9 cellular contexts compared by ENCODE assay signal in the genomic region with DNA sequence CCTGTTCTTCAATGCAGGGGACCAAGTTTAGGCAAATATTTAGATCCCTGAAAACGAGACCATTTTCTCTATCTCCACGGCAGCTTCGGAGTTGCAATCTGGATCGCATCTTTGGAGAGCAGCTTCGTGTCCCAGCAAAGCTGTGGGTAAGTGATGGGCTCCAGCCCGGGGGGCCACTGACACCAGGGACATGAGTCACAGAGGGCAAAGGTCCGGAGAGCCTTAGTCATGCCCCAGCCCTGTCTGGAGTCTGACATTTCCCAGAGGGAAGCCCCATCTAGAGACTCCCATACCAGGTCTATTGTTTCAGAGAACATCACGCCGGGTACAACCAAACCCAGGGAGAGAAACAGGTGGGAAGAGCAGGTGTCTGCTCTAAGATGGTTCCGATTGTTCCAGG.
DNase-seq lines count a peak whose midpoint lies in the region; ATAC-seq and TF ChIP-seq lines count a peak whose summit lies in the region.
"Had no signal": no experiment of that assay in that cellular context is flagged by ENCODE, and none has a peak within 500 bp of the region (broad histone marks: within the 10 kb centered on the region; RNA-seq: fewer than 3 reads in every experiment).

No MANE protein-coding gene starts in this region.

- in situ Hi-C loops in gastrocnemius medialis (cut with MboI; ENCODE audit: low sequenced_read_pairs in 4 of 4), result no loop called here

- peaks cover 37 to 38% of the 10 kb centered on the region in 2 donors for H3K4me1 ChIP-seq in gastrocnemius medialis

- H3K9me3 ChIP-seq in T-helper 17 cell (ENCODE audit: control insufficient read depth, low read length, poor library complexity, severe bottlenecking), result no peaks in the 10 kb centered on the region
- H3K9me3 ChIP-seq in gastrocnemius medialis, result no peaks in the 10 kb centered on the region

- peak overlapping the region in 3 of 4 donors; percentile 76 to 87 (median 81) for H3K27ac ChIP-seq in gastrocnemius medialis

- peak; percentile 21 for DNase-seq in H4 (ENCODE audit: low spot score)
- no peak for DNase-seq in T-helper 17 cell
- peak; percentile 80 for DNase-seq in fibroblast of villous mesenchyme (ENCODE audit: low read depth)
- DNase-seq in gastrocnemius medialis, result no peak
- no peak for DNase-seq in ureter (ENCODE audit: low spot score)
- DNase-seq in activated CD4-positive, CD25-positive, alpha-beta regulatory T cell (lab: John Stamatoyannopoulos, UW), result no peak
- DNase-seq in T-helper 2 cell, result no peak
- DNase-seq: stimulated activated CD8-positive, alpha-beta memory T cell treated with anti-CD3 and anti-CD28 coated beads, Interleukin-4, amount 100 ng/mL, for 48 hours had no signal

- TF ChIP-seq CTCF in fibroblast of villous mesenchyme (IDR thresholded peaks at IDR 0.05; ENCODE audit: insufficient read depth, low read depth, low read length), result no peak
- TF ChIP-seq CTCF in gastrocnemius medialis (IDR thresholded peaks at IDR 0.05 in 4 of 5, conservative IDR thresholded peaks at IDR 0.05 in 1 of 5), result no peak

- H3K27me3 Mint-ChIP-seq in T-helper 17 cell, result no peaks in the 10 kb centered on the region

- no peak for TF ChIP-seq POLR2A in gastrocnemius medialis (IDR thresholded peaks at IDR 0.05)

- ATAC-seq in T-helper 17 cell (no peak), gastrocnemius medialis (no peak), HG03039 (IDR thresholded peaks at IDR 0.05; ENCODE audit: unreplicated experiment) (no peak)

- H3K4me1 Mint-ChIP-seq in T-helper 17 cell, result peaks cover 29% of the 10 kb centered on the region

- no peaks in the 10 kb centered on the region for H3K27me3 ChIP-seq in gastrocnemius medialis

- peaks cover 12% of the 10 kb centered on the region for H3K36me3 Mint-ChIP-seq in T-helper 17 cell (ENCODE audit: low read depth)

- H3K4me3 ChIP-seq in fibroblast of villous mesenchyme (ENCODE audit: low read depth, low read length) (no peak overlapping the region), gastrocnemius medialis (no peak overlapping the region)

- no peaks in the 10 kb centered on the region for H3K36me3 ChIP-seq in gastrocnemius medialis

- intact Hi-C loops in gastrocnemius medialis (cut with DNase I; ENCODE audit: low total_unique reads), result loop anchor here (5.0 kb wide), 2 partner anchors 34 to 126 kb away; no protein-coding TSS in a partner anchor

- H3K4me3 Mint-ChIP-seq in T-helper 17 cell, result no peak overlapping the region

- H3K27ac Mint-ChIP-seq in T-helper 17 cell, result peak overlapping the region; percentile 88

Comparison
In these comparisons a context has a peak if more than half of its experiments do, and no peak if none do; other contexts are left out.
1. DNase-seq: peak in H4 (single experiment) and fibroblast of villous mesenchyme (single experiment); none in T-helper 17 cell (0 of 3), gastrocnemius medialis (0 of 2), ureter (single experiment), activated CD4-positive, CD25-positive, alpha-beta regulatory T cell (0 of 4) and T-helper 2 cell (0 of 5).